8 cellular contexts compared by ENCODE assay signal in genomic region chr17:1275962-1276736, GRCh38. TPM values are rescaled to one million over a fixed set of nuclear protein-coding genes. Genes with fewer than 3 reads are reported as not detected.
A peak's percentile ranks its signal among the peaks of the same experiment; 100 is the strongest.
DNase-seq lines count a peak whose midpoint lies in the region; ATAC-seq and TF ChIP-seq lines count a peak whose summit lies in the region.

No MANE protein-coding gene starts in this region.

- H2BK120ac ChIP-seq in H9 (ENCODE audit: low read depth, low read length, poor library complexity, severe bottlenecking), result no peak overlapping the region

- no peak overlapping the region for H3K23ac ChIP-seq in H9 (ENCODE audit: insufficient read length, low read depth, low read length)

- H2AK5ac ChIP-seq in H9 (ENCODE audit: insufficient read length, low read length), result no peak overlapping the region

- no peak overlapping the region for H4K5ac ChIP-seq in H9 (ENCODE audit: insufficient read length, low read depth, low read length)

- no peak overlapping the region for H3K56ac ChIP-seq in H9 (ENCODE audit: insufficient read length, low read depth, low read length)

- H3K4me1 ChIP-seq in H9 (ENCODE audit: insufficient read depth, low read length) (no peaks in the 10 kb centered on the region), adipocyte (ENCODE audit: control insufficient read depth, insufficient read depth, low read length) (peaks cover 8% of the 10 kb centered on the region), hepatocyte (ENCODE audit: insufficient read depth) (no peaks in the 10 kb centered on the region)

- POLR2A ChIA-PET in T-cell (lab: Charles Lee), result no interaction called here

- H2BK5ac ChIP-seq in H9 (ENCODE audit: insufficient read length, low read length), result no peak overlapping the region

- H3K4me1 Mint-ChIP-seq in H9 (peaks cover 0 to 11% of the 10 kb centered on the region in 2 experiments; a peak in 2 of 4 replicates), T-cell (peaks cover 3 to 16% (median 9%) of the 10 kb centered on the region in 3 donors)

- no peak for DNase-seq in AG09319 (ENCODE audit: extremely low read depth, low read depth)
- peak; percentile 85 for DNase-seq in H9
- peak; percentile 33 to 77 (median 68) for DNase-seq in T-cell
- DNase-seq in adipocyte (ENCODE audit: low read depth), result peak; percentile 86
- peak; percentile 69 for DNase-seq in hepatocyte (ENCODE audit: low spot score)
- DNase-seq in stimulated activated CD4-positive, alpha-beta T cell treated with anti-CD3 and anti-CD28 coated beads, Interleukin-15, amount 100 ng/mL, for 24 hours, result peak; percentile 82

- H3K4ac ChIP-seq in H9 (ENCODE audit: low read depth, low read length), result no peak overlapping the region

- ATAC-seq in T-cell (replicated peaks in 1 of 4) (peak; percentile 78 to 95 (median 78)), HG02759 (IDR thresholded peaks at IDR 0.05; ENCODE audit: unreplicated experiment) (no peak), HG02938 (IDR thresholded peaks at IDR 0.05; ENCODE audit: unreplicated experiment) (no peak)

- H3K14ac ChIP-seq in H9 (ENCODE audit: insufficient read depth, low read length), result no peak overlapping the region

- H3K36me3 Mint-ChIP-seq in H9 (ENCODE audit: insufficient read depth in 1 of 3, low read depth in 3 of 3) (no peaks in the 10 kb centered on the region), T-cell (no peaks in the 10 kb centered on the region)

- H3K18ac ChIP-seq in H9 (ENCODE audit: insufficient read length, low read depth, low read length), result no peak overlapping the region

- TF ChIP-seq CTCF in AG09319 (IDR thresholded peaks at IDR 0.05; ENCODE audit: low read depth, low read length) (peak; percentile 88), H9 (conservative IDR thresholded peaks at IDR 0.05) (peak; percentile 92), hepatocyte (IDR thresholded peaks at IDR 0.05; ENCODE audit: poor library complexity) (peak; percentile 79)

- no peaks in the 10 kb centered on the region for H3K79me1 ChIP-seq in H9 (ENCODE audit: insufficient read depth, low read depth, low read length, poor library complexity, severe bottlenecking)

- H3K27me3 Mint-ChIP-seq in H9 (ENCODE audit: low read depth), result peaks cover 18% of the 10 kb centered on the region
- H3K27me3 Mint-ChIP-seq in T-cell, result peaks cover 14 to 25% of the 10 kb centered on the region in 2 donors

- H3K36me3 ChIP-seq in adipocyte (ENCODE audit: control insufficient read depth, insufficient read depth, low read length, severe bottlenecking) (no peaks in the 10 kb centered on the region), hepatocyte (replicated peaks; ENCODE audit: insufficient read depth, low read depth) (no peaks in the 10 kb centered on the region)

- no peak overlapping the region for H2BK12ac ChIP-seq in H9 (ENCODE audit: insufficient read length, low read depth, low read length)

- H3K4me3 ChIP-seq in adipocyte (ENCODE audit: low read length) (no peak overlapping the region), hepatocyte (no peak overlapping the region)

- H3K9me3 Mint-ChIP-seq in H9 (no peaks in the 10 kb centered on the region; a peak in 1 of 5 replicates), T-cell (no peaks in the 10 kb centered on the region)

- no peak overlapping the region for H3K27ac ChIP-seq in H9 (ENCODE audit: insufficient read length, low read depth, low read length)
- no peak overlapping the region for H3K27ac ChIP-seq in hepatocyte

- H4K91ac ChIP-seq in H9 (ENCODE audit: insufficient read length, low read depth, low read length), result no peak overlapping the region

- H4K20me1 ChIP-seq in H9 (ENCODE audit: control insufficient read depth, insufficient read depth, insufficient read length), result no peaks in the 10 kb centered on the region
- H4K20me1 ChIP-seq in hepatocyte (ENCODE audit: insufficient read depth, poor library complexity, severe bottlenecking), result no peaks in the 10 kb centered on the region

- no peaks in the 10 kb centered on the region for H3K23me2 ChIP-seq in H9 (ENCODE audit: insufficient read length, low read depth, low read length, poor library complexity, severe bottlenecking)

- no peaks in the 10 kb centered on the region for H3K9me2 ChIP-seq in hepatocyte (replicated peaks; ENCODE audit: insufficient read depth)

- no peaks in the 10 kb centered on the region for H3K9me3 ChIP-seq in H9 (ENCODE audit: control insufficient read depth, low read depth, low read length)
- H3K9me3 ChIP-seq in adipocyte (ENCODE audit: control insufficient read depth, low read length), result no peaks in the 10 kb centered on the region
- H3K9me3 ChIP-seq in hepatocyte (ENCODE audit: low read depth), result no peaks in the 10 kb centered on the region

- CTCF ChIA-PET in T-cell (lab: Charles Lee), result interaction anchor here in 1 of 2 donors (0.6 kb wide), 1 partner anchor 58 kb away, joined by 6 read pairs; no protein-coding TSS in a partner anchor

- H3K4me2 ChIP-seq in H9 (ENCODE audit: insufficient read depth, insufficient read length, low read length) (no peak overlapping the region), hepatocyte (peak overlapping the region; percentile 37)

- no peak overlapping the region for H4K8ac ChIP-seq in H9 (replicated peaks; ENCODE audit: insufficient read length, low read depth, low read length)

- no peak overlapping the region; a peak in 1 of 5 replicates for H3K4me3 Mint-ChIP-seq in H9
- peak overlapping the region in 1 of 3 donors; percentile 28 for H3K4me3 Mint-ChIP-seq in T-cell

- H2BK20ac ChIP-seq in H9 (ENCODE audit: low read depth, low read length, poor library complexity, severe bottlenecking), result no peak overlapping the region

- no peak overlapping the region for H2BK15ac ChIP-seq in H9 (ENCODE audit: low read depth, low read length)

- WGBS in H9 (ENCODE audit: extremely low coverage, insufficient read length, low lambda C conversion rate), result no CpG with 5 or more reads among the region's 28 CpGs
- 34% methylated on average over 26 of the region's 28 CpGs for WGBS in hepatocyte (ENCODE audit: low lambda C conversion rate, missing lambda C conversion rate)

- no peak overlapping the region for H3T11ph ChIP-seq in H9 (ENCODE audit: low read length)

- H3K79me2 ChIP-seq in H9 (ENCODE audit: insufficient read depth, low read length) (no peaks in the 10 kb centered on the region), hepatocyte (no peaks in the 10 kb centered on the region)

- H3K27ac Mint-ChIP-seq in H9 (no peak overlapping the region), T-cell (peak overlapping the region in 1 of 2 donors; percentile 43)

- H3K27me3 ChIP-seq in H9 (ENCODE audit: insufficient read depth, low read length) (no peaks in the 10 kb centered on the region), adipocyte (replicated peaks; ENCODE audit: control insufficient read depth, insufficient read depth, low read length) (peaks cover 35% of the 10 kb centered on the region), hepatocyte (no peaks in the 10 kb centered on the region)

- H3K9ac ChIP-seq in H9 (ENCODE audit: extremely low read depth, insufficient read length, low read length), result no peak overlapping the region
- H3K9ac ChIP-seq in adipocyte (ENCODE audit: low read length), result no peak overlapping the region

- H2AFZ ChIP-seq in H9 (ENCODE audit: low read length) (no peak overlapping the region), hepatocyte (no peak overlapping the region)

RNA-seq across cellular contexts. Expression of gene TRARG1, which starts 3.3 kb away (rescaled TPM):
- total RNA-seq in H9 (2021) (not detected in 2 replicates), T-cell (not detected), hepatocyte (0.08 TPM in 1 of 2 replicates, not detected in the other)
- not detected in 2 replicates for polyA plus RNA-seq in hepatocyte

RNA-seq across cellular contexts. Expression of gene BHLHA9, which starts 5.9 kb away (rescaled TPM):
- total RNA-seq in H9 (2021), result not detected in 2 replicates
- not detected for total RNA-seq in T-cell
- total RNA-seq in hepatocyte, result not detected in 2 replicates
- polyA plus RNA-seq in hepatocyte, result not detected in 2 replicates

Comparison
In these comparisons a context has a peak if more than half of its experiments do, and no peak if none do; other contexts are left out.
1. ATAC-seq: peak in T-cell (4 of 4); none in HG02759 (single experiment) and HG02938 (single experiment).
2. Peak in every context shown above with its lines, with median percentiles within 50 percentile points of each other: CTCF ChIP-seq.